Comparison of ENCODE assay signal across 8 cellular contexts in genomic region chr14:64388533-64389243, GRCh38. TPM values are rescaled to one million over a fixed set of nuclear protein-coding genes. Genes with fewer than 3 reads are reported as not detected.
DNase-seq lines count a peak whose midpoint lies in the region; ATAC-seq and TF ChIP-seq lines count a peak whose summit lies in the region.

No MANE protein-coding gene starts in this region.

- CTCF ChIA-PET in activated CD4-positive, alpha-beta memory T cell treated with anti-CD3 and anti-CD28 coated beads, Interleukin-2, amount 10 ng/mL, durations not matched to agents 7 days and 5 days (lab: Charles Lee): interaction anchor here (1.3 to 2.5 kb wide), 6 partner anchors 14 to 114 kb away, joined by 3 to 14 read pairs (median 7); no protein-coding TSS in a partner anchor

- H2AFZ ChIP-seq in neural cell (ENCODE audit: low read depth, low read length): peak overlapping the region; percentile 71

- no peaks in the 10 kb centered on the region for H3K9me2 ChIP-seq in neural cell (ENCODE audit: insufficient read depth, low read length)

- no peak for TF ChIP-seq EP300 in neural cell (conservative IDR thresholded peaks at IDR 0.05; ENCODE audit: poor library complexity, severe bottlenecking)

- H3K4me1 Mint-ChIP-seq in activated CD4-positive, alpha-beta memory T cell treated with anti-CD3 and anti-CD28 coated beads, Interleukin-2, amount 10 ng/mL, durations not matched to agents 7 days and 5 days: peaks cover 47% of the 10 kb centered on the region

- TF ChIP-seq CTCF in AG09309 (IDR thresholded peaks at IDR 0.05; ENCODE audit: control insufficient read depth, insufficient read depth, low read depth, low read length, missing control alignments) (no peak), fibroblast of the aortic adventitia (IDR thresholded peaks at IDR 0.05; ENCODE audit: insufficient read depth, low read length) (no peak), neural cell (IDR thresholded peaks at IDR 0.05; ENCODE audit: poor library complexity, severe bottlenecking) (no peak)

- DNase-seq in AG09309 (ENCODE audit: low read depth) (no peak), MG63 (peak; percentile 19), fibroblast of the aortic adventitia (ENCODE audit: low read depth) (peak; percentile 25)
- no peak for DNase-seq in activated CD4-positive, alpha-beta memory T cell treated with anti-CD3 and anti-CD28 coated beads, Interleukin-2, amount 10 ng/mL, durations not matched to agents 7 days and 5 days

- H3K27me3 ChIP-seq in MG63: no peaks in the 10 kb centered on the region
- H3K27me3 ChIP-seq in neural cell (ENCODE audit: insufficient read depth, low read depth, low read length): no peaks in the 10 kb centered on the region

- POLR2A ChIA-PET in activated CD4-positive, alpha-beta memory T cell treated with anti-CD3 and anti-CD28 coated beads, Interleukin-2, amount 10 ng/mL, durations not matched to agents 7 days and 5 days (lab: Charles Lee): interaction anchor here (0.7 to 5.5 kb wide), 29 partner anchors 10 to 525 kb away, joined by 3 to 75 read pairs (median 6); partner anchors contain the start of genes AKAP5, HSPA2, ZBTB1 and ZBTB25

- peak overlapping the region; percentile 64 for H3K4me3 ChIP-seq in AG09309 (ENCODE audit: control insufficient read depth, low read depth, low read length)
- H3K4me3 ChIP-seq in MG63: peak overlapping the region; percentile 67
- H3K4me3 ChIP-seq in fibroblast of the aortic adventitia (ENCODE audit: low read depth, low read length): peak overlapping the region; percentile 71
- H3K4me3 ChIP-seq in neural cell (ENCODE audit: low read length): peak overlapping the region; percentile 78

- no peak overlapping the region for H3K27ac ChIP-seq in neural cell (ENCODE audit: low read length)

- H3F3A ChIP-seq in neural cell (ENCODE audit: insufficient read depth, low read length, poor library complexity, severe bottlenecking): no peaks in the 10 kb centered on the region

- H3K9me3 Mint-ChIP-seq in activated CD4-positive, alpha-beta memory T cell treated with anti-CD3 and anti-CD28 coated beads, Interleukin-2, amount 10 ng/mL, durations not matched to agents 7 days and 5 days: no peaks in the 10 kb centered on the region

- H3K9me3 ChIP-seq in MG63: no peaks in the 10 kb centered on the region
- H3K9me3 ChIP-seq in neural cell (ENCODE audit: low read length): no peaks in the 10 kb centered on the region

- H3K4me2 ChIP-seq in neural cell (ENCODE audit: low read length): peak overlapping the region; percentile 94

- no peaks in the 10 kb centered on the region for H4K20me1 ChIP-seq in neural cell (ENCODE audit: insufficient read depth)

- peaks cover 41% of the 10 kb centered on the region for H3K36me3 Mint-ChIP-seq in activated CD4-positive, alpha-beta memory T cell treated with anti-CD3 and anti-CD28 coated beads, Interleukin-2, amount 10 ng/mL, durations not matched to agents 7 days and 5 days (ENCODE audit: low read depth)

- ATAC-seq in GM19023 (IDR thresholded peaks at IDR 0.05; ENCODE audit: unreplicated experiment) (peak; percentile 3), HG03095 (IDR thresholded peaks at IDR 0.05; ENCODE audit: unreplicated experiment) (no peak), GM18868 (IDR thresholded peaks at IDR 0.05; ENCODE audit: unreplicated experiment) (no peak)

- no peaks in the 10 kb centered on the region for H3K79me2 ChIP-seq in neural cell (replicated peaks; ENCODE audit: insufficient read depth, low read length)

- H3K36me3 ChIP-seq in MG63 (peaks cover 17% of the 10 kb centered on the region), neural cell (ENCODE audit: insufficient read depth, low read length) (no peaks in the 10 kb centered on the region)

- peak overlapping the region; percentile 87 for H3K27ac Mint-ChIP-seq in activated CD4-positive, alpha-beta memory T cell treated with anti-CD3 and anti-CD28 coated beads, Interleukin-2, amount 10 ng/mL, durations not matched to agents 7 days and 5 days

- no peaks in the 10 kb centered on the region for H3K27me3 Mint-ChIP-seq in activated CD4-positive, alpha-beta memory T cell treated with anti-CD3 and anti-CD28 coated beads, Interleukin-2, amount 10 ng/mL, durations not matched to agents 7 days and 5 days

- TF ChIP-seq RAD21 in neural cell (conservative IDR thresholded peaks at IDR 0.05): no peak

- peak overlapping the region; percentile 61 for H3K9ac ChIP-seq in neural cell (ENCODE audit: low read length)

- peak overlapping the region; percentile 85 for H3K4me3 Mint-ChIP-seq in activated CD4-positive, alpha-beta memory T cell treated with anti-CD3 and anti-CD28 coated beads, Interleukin-2, amount 10 ng/mL, durations not matched to agents 7 days and 5 days

TF ChIP-seq in neural cell, 6 proteins besides CTCF, POLR2A, EP300 and RAD21:
- TF ChIP-seq MXI1 (conservative IDR thresholded peaks at IDR 0.05; ENCODE audit: poor library complexity, severe bottlenecking) (peak; percentile 68), POLR2AphosphoS5 (IDR thresholded peaks at IDR 0.05) (no peak), REST (IDR thresholded peaks at IDR 0.05; ENCODE audit: borderline replicate concordance) (no peak)

RNA-seq across cellular contexts. Expression of gene MTHFD1, which starts 0.5 kb away (rescaled TPM):
- 23.1 and 38.2 TPM in 2 replicates for total RNA-seq in MG63 (2014; rRNA removed; shearing (Covaris generic); ENCODE audit: low replicate concordance)
- 100 to 1,000 TPM; 142 to 147 TPM for total RNA-seq in activated CD4-positive, alpha-beta memory T cell treated with anti-CD3 and anti-CD28 coated beads, Interleukin-2, amount 10 ng/mL, durations not matched to agents 7 days and 5 days
- total RNA-seq in fibroblast of the aortic adventitia (ENCODE audit: low replicate concordance): 12.2 and 73.1 TPM in 2 replicates
- polyA plus RNA-seq in neural cell: 5.4 and 7.1 TPM in 2 replicates
- 11.4 and 12.5 TPM in 2 replicates for polyA minus RNA-seq in neural cell

Comparison
In these comparisons a context has a peak if more than half of its experiments do, and no peak if none do; other contexts are left out.
1. DNase-seq: peak in MG63 (single experiment) and fibroblast of the aortic adventitia (single experiment); none in AG09309 (single experiment) and activated CD4-positive, alpha-beta memory T cell treated with anti-CD3 and anti-CD28 coated beads, Interleukin-2, amount 10 ng/mL, durations not matched to agents 7 days and 5 days (single experiment).
2. Peak in every context shown above with its lines, with median percentiles within 50 percentile points of each other: H3K4me3 ChIP-seq.